In the genomic region with DNA sequence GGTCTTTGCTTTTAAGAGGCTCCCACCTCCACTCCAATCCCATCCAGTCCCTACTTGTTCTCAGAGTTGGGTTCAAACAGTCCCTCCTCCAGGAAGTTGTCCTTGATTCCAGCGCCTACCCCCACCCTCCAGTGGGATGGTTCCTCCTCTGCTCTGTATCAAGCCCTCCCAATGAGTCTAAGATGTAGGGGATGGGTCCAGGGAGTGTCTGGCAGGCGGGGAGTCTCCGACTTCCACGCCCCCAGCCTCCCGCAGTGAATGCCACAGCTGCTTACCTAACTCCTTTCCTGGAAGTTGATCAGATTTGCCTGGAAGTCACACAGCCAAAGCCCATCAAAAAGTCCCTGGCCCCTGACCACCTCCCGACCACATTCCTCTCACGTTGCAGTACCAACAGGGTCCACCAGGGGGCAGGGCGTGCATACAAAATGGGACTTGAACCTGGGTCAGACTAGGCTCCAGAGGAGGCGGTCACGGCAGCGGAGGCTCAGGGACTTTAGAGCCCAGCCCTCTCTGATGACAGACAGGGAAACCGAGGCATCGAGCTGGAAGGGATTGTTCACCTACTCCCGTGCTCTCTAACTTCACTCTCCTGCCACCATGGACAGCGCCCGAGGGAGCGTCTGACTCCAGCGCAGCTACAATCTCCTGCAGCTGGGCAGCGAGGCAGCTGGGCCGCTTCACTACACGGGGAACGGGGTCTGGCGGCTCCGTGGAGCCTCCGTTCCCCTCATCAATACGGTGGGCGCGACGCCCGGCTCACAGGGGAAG, we compare ENCODE assay signal across 8 cellular contexts. TPM values are rescaled to one million over a fixed set of nuclear protein-coding genes. Genes with fewer than 3 reads are reported as not detected.
DNase-seq lines count a peak whose midpoint lies in the region; ATAC-seq and TF ChIP-seq lines count a peak whose summit lies in the region.

No MANE protein-coding gene starts in this region.

- peaks cover 31% of the 10 kb centered on the region for H3K27me3 Mint-ChIP-seq in activated CD4-positive, alpha-beta memory T cell treated with anti-CD3 and anti-CD28 coated beads, Interleukin-2, amount 10 ng/mL, durations not matched to agents 7 days and 5 days

- ATAC-seq in lung (ENCODE audit: insufficient read depth, low FRiP score): peak; percentile 50
- no peak for ATAC-seq in GM21786 (IDR thresholded peaks at IDR 0.05; ENCODE audit: unreplicated experiment)

- H3K9me3 ChIP-seq in HAP-1 (no peaks in the 10 kb centered on the region), lung (ENCODE audit: control insufficient read depth in 2 of 2, insufficient read depth in 1 of 2, low read length in 1 of 2) (no peaks in the 10 kb centered on the region)

- no peaks in the 10 kb centered on the region for H3K27me3 ChIP-seq in HAP-1 (ENCODE audit: low read depth)
- H3K27me3 ChIP-seq in lung (ENCODE audit: control insufficient read depth, insufficient read depth): no peaks in the 10 kb centered on the region

- no peaks in the 10 kb centered on the region for H3K9me3 Mint-ChIP-seq in activated CD4-positive, alpha-beta memory T cell treated with anti-CD3 and anti-CD28 coated beads, Interleukin-2, amount 10 ng/mL, durations not matched to agents 7 days and 5 days

- no peak overlapping the region for H3K4me3 Mint-ChIP-seq in activated CD4-positive, alpha-beta memory T cell treated with anti-CD3 and anti-CD28 coated beads, Interleukin-2, amount 10 ng/mL, durations not matched to agents 7 days and 5 days

- H3K27ac ChIP-seq in lung (ENCODE audit: low read depth in 1 of 2, low read length in 1 of 2): no peak overlapping the region

- POLR2A ChIA-PET in activated CD4-positive, alpha-beta memory T cell treated with anti-CD3 and anti-CD28 coated beads, Interleukin-2, amount 10 ng/mL, durations not matched to agents 7 days and 5 days (lab: Charles Lee): interaction anchor here (0.7 to 3.0 kb wide), 3 partner anchors 11 to 229 kb away, joined by 3 to 15 read pairs (median 3); no protein-coding TSS in a partner anchor

- 5% methylated on average over 26 to 30 of the region's 30 CpGs for WGBS in lung, 2 donors

- H3K4me3 ChIP-seq in HAP-1 (peak overlapping the region; percentile 11), lung (no peak overlapping the region)

- peak; percentile 79 for TF ChIP-seq CTCF in lung (IDR thresholded peaks at IDR 0.05; ENCODE audit: control extremely low read depth, extremely low read depth)

- H3K4me1 Mint-ChIP-seq in activated CD4-positive, alpha-beta memory T cell treated with anti-CD3 and anti-CD28 coated beads, Interleukin-2, amount 10 ng/mL, durations not matched to agents 7 days and 5 days: peaks cover 24% of the 10 kb centered on the region

- no peak overlapping the region for H3K27ac Mint-ChIP-seq in activated CD4-positive, alpha-beta memory T cell treated with anti-CD3 and anti-CD28 coated beads, Interleukin-2, amount 10 ng/mL, durations not matched to agents 7 days and 5 days

- CTCF ChIA-PET in activated CD4-positive, alpha-beta memory T cell treated with anti-CD3 and anti-CD28 coated beads, Interleukin-2, amount 10 ng/mL, durations not matched to agents 7 days and 5 days (lab: Charles Lee): interaction anchor here (0.7 to 3.8 kb wide), 16 partner anchors 9 to 530 kb away, joined by 3 to 31 read pairs (median 6); no protein-coding TSS in a partner anchor

- in situ Hi-C loops in HAP-1 (cut with MboI; ENCODE audit: low sequenced_read_pairs): no loop called here

- DNase-seq in CD1c-positive myeloid dendritic cell (ENCODE audit: extremely low spot score): peak; percentile 73
- DNase-seq in HAP-1 (ENCODE audit: low spot score in 2 of 2): peak; percentile 36 to 90
- DNase-seq in NCI-H460 (ENCODE audit: extremely low read depth, low read depth): peak; percentile 64
- DNase-seq in activated CD4-positive, alpha-beta memory T cell treated with anti-CD3 and anti-CD28 coated beads, Interleukin-2, amount 10 ng/mL, durations not matched to agents 7 days and 5 days: peak; percentile 76
- peak; percentile 61 for DNase-seq in effector CD8-positive, alpha-beta T cell (lab: John Stamatoyannopoulos, UW)
- DNase-seq in lung (ENCODE audit: low spot score): peak; percentile 70
- peak; percentile 33 for DNase-seq in stimulated activated CD8-positive, alpha-beta memory T cell treated with anti-CD3 and anti-CD28 coated beads, Interleukin-12 subunit alpha, Interleukin-12 subunit beta, amount 100 ng/mL, for 24 hours (ENCODE audit: extremely low read depth)

- no peaks in the 10 kb centered on the region for H3K36me3 Mint-ChIP-seq in activated CD4-positive, alpha-beta memory T cell treated with anti-CD3 and anti-CD28 coated beads, Interleukin-2, amount 10 ng/mL, durations not matched to agents 7 days and 5 days (ENCODE audit: low read depth)

- H3K4me1 ChIP-seq in HAP-1: no peaks in the 10 kb centered on the region
- peaks cover 0 to 8% of the 10 kb centered on the region in 2 donors for H3K4me1 ChIP-seq in lung (ENCODE audit: control insufficient read depth in 2 of 2, insufficient read depth in 2 of 2, low read length in 2 of 2)

- no peaks in the 10 kb centered on the region for H3K36me3 ChIP-seq in HAP-1 (replicated peaks)
- no peaks in the 10 kb centered on the region for H3K36me3 ChIP-seq in lung (ENCODE audit: control insufficient read depth in 2 of 2, insufficient read depth in 2 of 2, low read length in 2 of 2)

RNA-seq across cellular contexts. Expression of a gene that starts 25.0 kb away (rescaled TPM):
- total RNA-seq in NCI-H460 (2014; rRNA removed; shearing (Covaris generic)): 7.5 and 8.4 TPM in 2 replicates
- 6.3 and 6.9 TPM in 2 replicates for polyA plus RNA-seq in NCI-H460 (2014; cell fraction: nucleus; rRNA removed)
- 10 to 100 TPM; 19.4 to 19.8 TPM for total RNA-seq in activated CD4-positive, alpha-beta memory T cell treated with anti-CD3 and anti-CD28 coated beads, Interleukin-2, amount 10 ng/mL, durations not matched to agents 7 days and 5 days
- 10 to 100 TPM; 12.4 to 13.3 TPM for total RNA-seq in lung
- 10 to 100 TPM in 1 of 2 donors, 1 to 10 TPM in 1; 6.8 to 10.9 TPM for polyA plus RNA-seq in lung
